ENCODE assay signal across 1 cellular context in the genomic region with DNA sequence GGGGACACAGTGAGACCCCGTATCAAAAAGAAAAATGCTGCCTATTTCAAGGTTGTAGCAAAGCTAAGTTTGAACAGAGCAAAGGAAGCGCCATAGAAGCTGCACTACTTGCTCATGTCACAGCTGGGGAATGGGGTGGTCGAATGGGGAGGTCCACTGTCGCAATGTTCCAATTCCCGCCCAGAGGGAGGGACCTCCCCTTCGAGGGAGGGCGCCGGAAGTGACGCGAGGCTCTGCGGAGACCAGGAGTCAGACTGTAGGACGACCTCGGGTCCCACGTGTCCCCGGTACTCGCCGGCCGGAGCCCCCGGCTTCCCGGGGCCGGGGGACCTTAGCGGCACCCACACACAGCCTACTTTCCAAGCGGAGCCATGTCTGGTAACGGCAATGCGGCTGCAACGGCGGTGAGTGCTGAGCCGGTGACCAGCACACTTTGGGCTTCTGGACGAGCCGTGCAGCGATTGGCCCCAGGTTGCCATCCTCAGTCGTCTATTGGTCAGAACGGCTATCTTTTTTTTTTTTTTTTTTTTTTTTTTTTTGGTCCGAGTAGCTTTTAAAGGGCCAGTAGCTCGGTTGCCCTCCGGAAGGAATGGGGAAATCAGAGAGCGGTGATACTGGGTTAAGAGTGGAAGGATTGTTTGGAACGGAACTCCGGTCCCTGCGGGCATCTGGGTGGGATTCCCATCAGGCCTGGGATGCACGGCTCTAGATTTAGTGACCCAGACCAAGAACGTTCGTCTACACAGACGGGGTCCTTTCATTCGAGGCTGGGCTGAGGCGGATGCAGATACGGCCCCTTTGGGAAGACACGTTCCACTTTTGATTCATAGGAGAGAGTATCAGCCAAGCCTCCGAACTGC.
TF ChIP-seq lines count a peak whose summit lies in the region.

Gene HMBS (plus strand): TSS at position 219 of the 860 bp plus-strand sequence. CDS start 153 bp downstream, at position 372.

TF ChIP-seq in HepG2, 621 proteins besides CTCF, POLR2A, EP300 and RAD21 (continued from another document and continues in another):
- TF ChIP-seq ZNF441 (CRISPR knock-in tag; IDR thresholded peaks at IDR 0.05; ENCODE audit: borderline replicate concordance) (no peak), ZNF280B (CRISPR knock-in tag; IDR thresholded peaks at IDR 0.05; ENCODE audit: borderline replicate concordance) (peak; percentile 64; the same call in 1 of the 2 replicates), ZNF331 (CRISPR knock-in tag; IDR thresholded peaks at IDR 0.05) (peak; percentile 61; the same call in 1 of the 2 replicates), HMGXB4 (CRISPR knock-in tag; IDR thresholded peaks at IDR 0.05; ENCODE audit: borderline replicate concordance in 1 of 2, low read depth in 1 of 2) (peak; percentile 70 to 78; a peak in 3 of 4 replicates), SP4 (CRISPR knock-in tag; IDR thresholded peaks at IDR 0.05) (peak; percentile 72; the same call in 1 of the 2 replicates), SAP130 (CRISPR knock-in tag; IDR thresholded peaks at IDR 0.05; ENCODE audit: low read depth) (peak; percentile 90), PHF8 (CRISPR knock-in tag; IDR thresholded peaks at IDR 0.05) (peak; percentile 88), ZNF670 (CRISPR knock-in tag; IDR thresholded peaks at IDR 0.05; ENCODE audit: borderline replicate concordance) (no peak), TARDBP (CRISPR knock-in tag; IDR thresholded peaks at IDR 0.05) (no peak; the same call in 1 of the 2 replicates), BRCA1 (CRISPR knock-in tag; IDR thresholded peaks at IDR 0.05) (0 out of 2 replicates have a peak, but pooled peaks have one; percentile 40), AHDC1 (CRISPR knock-in tag; IDR thresholded peaks at IDR 0.05; ENCODE audit: borderline replicate concordance) (no peak), ZBTB3 (CRISPR knock-in tag; IDR thresholded peaks at IDR 0.05; ENCODE audit: borderline replicate concordance, low read depth) (no peak), IKZF4 (CRISPR knock-in tag; IDR thresholded peaks at IDR 0.05; ENCODE audit: borderline replicate concordance, low read depth, not compliant biosample characterization) (peak; percentile 82), ZNF703 (CRISPR knock-in tag; IDR thresholded peaks at IDR 0.05; ENCODE audit: borderline replicate concordance) (no peak), ZNF451 (CRISPR knock-in tag; IDR thresholded peaks at IDR 0.05) (0 out of 2 replicates have a peak, but pooled peaks have one; percentile 60), TAF15 (IDR thresholded peaks at IDR 0.05; ENCODE audit: low read depth, low read length, poor library complexity, severe bottlenecking) (no peak), GATAD2A (CRISPR knock-in tag; IDR thresholded peaks at IDR 0.05) (peak; percentile 44), MLLT10 (CRISPR knock-in tag; IDR thresholded peaks at IDR 0.05) (no peak), ZNF326 (CRISPR knock-in tag; IDR thresholded peaks at IDR 0.05; ENCODE audit: borderline replicate concordance) (no peak)
- TF ChIP-seq, protein P1, sequence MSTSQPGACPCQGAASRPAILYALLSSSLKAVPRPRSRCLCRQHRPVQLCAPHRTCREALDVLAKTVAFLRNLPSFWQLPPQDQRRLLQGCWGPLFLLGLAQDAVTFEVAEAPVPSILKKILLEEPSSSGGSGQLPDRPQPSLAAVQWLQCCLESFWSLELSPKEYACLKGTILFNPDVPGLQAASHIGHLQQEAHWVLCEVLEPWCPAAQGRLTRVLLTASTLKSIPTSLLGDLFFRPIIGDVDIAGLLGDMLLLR (CRISPR knock-in tag; IDR thresholded peaks at IDR 0.05): peak; percentile 89
- TF ChIP-seq, protein P2, sequence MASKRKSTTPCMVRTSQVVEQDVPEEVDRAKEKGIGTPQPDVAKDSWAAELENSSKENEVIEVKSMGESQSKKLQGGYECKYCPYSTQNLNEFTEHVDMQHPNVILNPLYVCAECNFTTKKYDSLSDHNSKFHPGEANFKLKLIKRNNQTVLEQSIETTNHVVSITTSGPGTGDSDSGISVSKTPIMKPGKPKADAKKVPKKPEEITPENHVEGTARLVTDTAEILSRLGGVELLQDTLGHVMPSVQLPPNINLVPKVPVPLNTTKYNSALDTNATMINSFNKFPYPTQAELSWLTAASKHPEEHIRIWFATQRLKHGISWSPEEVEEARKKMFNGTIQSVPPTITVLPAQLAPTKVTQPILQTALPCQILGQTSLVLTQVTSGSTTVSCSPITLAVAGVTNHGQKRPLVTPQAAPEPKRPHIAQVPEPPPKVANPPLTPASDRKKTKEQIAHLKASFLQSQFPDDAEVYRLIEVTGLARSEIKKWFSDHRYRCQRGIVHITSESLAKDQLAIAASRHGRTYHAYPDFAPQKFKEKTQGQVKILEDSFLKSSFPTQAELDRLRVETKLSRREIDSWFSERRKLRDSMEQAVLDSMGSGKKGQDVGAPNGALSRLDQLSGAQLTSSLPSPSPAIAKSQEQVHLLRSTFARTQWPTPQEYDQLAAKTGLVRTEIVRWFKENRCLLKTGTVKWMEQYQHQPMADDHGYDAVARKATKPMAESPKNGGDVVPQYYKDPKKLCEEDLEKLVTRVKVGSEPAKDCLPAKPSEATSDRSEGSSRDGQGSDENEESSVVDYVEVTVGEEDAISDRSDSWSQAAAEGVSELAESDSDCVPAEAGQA (IDR thresholded peaks at IDR 0.05; ENCODE audit: low read depth): peak; percentile 66
- TF ChIP-seq, protein P2 (CRISPR knock-in tag; IDR thresholded peaks at IDR 0.05; ENCODE audit: borderline replicate concordance): no peak
- TF ChIP-seq, protein P3, sequence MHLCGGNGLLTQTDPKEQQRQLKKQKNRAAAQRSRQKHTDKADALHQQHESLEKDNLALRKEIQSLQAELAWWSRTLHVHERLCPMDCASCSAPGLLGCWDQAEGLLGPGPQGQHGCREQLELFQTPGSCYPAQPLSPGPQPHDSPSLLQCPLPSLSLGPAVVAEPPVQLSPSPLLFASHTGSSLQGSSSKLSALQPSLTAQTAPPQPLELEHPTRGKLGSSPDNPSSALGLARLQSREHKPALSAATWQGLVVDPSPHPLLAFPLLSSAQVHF (CRISPR knock-in tag; IDR thresholded peaks at IDR 0.05): no peak
- TF ChIP-seq, protein P4, sequence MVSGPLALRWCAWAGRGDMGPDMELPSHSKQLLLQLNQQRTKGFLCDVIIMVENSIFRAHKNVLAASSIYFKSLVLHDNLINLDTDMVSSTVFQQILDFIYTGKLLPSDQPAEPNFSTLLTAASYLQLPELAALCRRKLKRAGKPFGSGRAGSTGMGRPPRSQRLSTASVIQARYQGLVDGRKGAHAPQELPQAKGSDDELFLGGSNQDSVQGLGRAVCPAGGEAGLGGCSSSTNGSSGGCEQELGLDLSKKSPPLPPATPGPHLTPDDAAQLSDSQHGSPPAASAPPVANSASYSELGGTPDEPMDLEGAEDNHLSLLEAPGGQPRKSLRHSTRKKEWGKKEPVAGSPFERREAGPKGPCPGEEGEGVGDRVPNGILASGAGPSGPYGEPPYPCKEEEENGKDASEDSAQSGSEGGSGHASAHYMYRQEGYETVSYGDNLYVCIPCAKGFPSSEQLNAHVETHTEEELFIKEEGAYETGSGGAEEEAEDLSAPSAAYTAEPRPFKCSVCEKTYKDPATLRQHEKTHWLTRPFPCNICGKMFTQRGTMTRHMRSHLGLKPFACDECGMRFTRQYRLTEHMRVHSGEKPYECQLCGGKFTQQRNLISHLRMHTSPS (CRISPR knock-in tag; IDR thresholded peaks at IDR 0.05; ENCODE audit: low read depth): no peak
- TF ChIP-seq, protein P5, sequence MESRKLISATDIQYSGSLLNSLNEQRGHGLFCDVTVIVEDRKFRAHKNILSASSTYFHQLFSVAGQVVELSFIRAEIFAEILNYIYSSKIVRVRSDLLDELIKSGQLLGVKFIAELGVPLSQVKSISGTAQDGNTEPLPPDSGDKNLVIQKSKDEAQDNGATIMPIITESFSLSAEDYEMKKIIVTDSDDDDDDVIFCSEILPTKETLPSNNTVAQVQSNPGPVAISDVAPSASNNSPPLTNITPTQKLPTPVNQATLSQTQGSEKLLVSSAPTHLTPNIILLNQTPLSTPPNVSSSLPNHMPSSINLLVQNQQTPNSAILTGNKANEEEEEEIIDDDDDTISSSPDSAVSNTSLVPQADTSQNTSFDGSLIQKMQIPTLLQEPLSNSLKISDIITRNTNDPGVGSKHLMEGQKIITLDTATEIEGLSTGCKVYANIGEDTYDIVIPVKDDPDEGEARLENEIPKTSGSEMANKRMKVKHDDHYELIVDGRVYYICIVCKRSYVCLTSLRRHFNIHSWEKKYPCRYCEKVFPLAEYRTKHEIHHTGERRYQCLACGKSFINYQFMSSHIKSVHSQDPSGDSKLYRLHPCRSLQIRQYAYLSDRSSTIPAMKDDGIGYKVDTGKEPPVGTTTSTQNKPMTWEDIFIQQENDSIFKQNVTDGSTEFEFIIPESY (CRISPR knock-in tag; IDR thresholded peaks at IDR 0.05): 0 out of 2 replicates have a peak, but pooled peaks have one; percentile 9
- TF ChIP-seq, protein P6, sequence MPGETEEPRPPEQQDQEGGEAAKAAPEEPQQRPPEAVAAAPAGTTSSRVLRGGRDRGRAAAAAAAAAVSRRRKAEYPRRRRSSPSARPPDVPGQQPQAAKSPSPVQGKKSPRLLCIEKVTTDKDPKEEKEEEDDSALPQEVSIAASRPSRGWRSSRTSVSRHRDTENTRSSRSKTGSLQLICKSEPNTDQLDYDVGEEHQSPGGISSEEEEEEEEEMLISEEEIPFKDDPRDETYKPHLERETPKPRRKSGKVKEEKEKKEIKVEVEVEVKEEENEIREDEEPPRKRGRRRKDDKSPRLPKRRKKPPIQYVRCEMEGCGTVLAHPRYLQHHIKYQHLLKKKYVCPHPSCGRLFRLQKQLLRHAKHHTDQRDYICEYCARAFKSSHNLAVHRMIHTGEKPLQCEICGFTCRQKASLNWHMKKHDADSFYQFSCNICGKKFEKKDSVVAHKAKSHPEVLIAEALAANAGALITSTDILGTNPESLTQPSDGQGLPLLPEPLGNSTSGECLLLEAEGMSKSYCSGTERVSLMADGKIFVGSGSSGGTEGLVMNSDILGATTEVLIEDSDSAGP (CRISPR knock-in tag; IDR thresholded peaks at IDR 0.05; ENCODE audit: borderline replicate concordance): peak; percentile 99
